In genomic region chr11:58770627-58771457, GRCh38 we compare ENCODE assay signal across 17 cellular contexts. TPM values are rescaled to one million over a fixed set of nuclear protein-coding genes. Genes with fewer than 3 reads are reported as not detected.
DNase-seq lines count a peak whose midpoint lies in the region; ATAC-seq and TF ChIP-seq lines count a peak whose summit lies in the region.
"Had no signal": no experiment of that assay in that cellular context is flagged by ENCODE, and none has a peak within 500 bp of the region (broad histone marks: within the 10 kb centered on the region; RNA-seq: fewer than 3 reads in every experiment).

No MANE protein-coding gene starts in this region.

- no peaks in the 10 kb centered on the region for H3K79me2 ChIP-seq in HCT116 (ENCODE audit: insufficient read depth, low read length)
- no peaks in the 10 kb centered on the region for H3K79me2 ChIP-seq in SK-N-SH (ENCODE audit: insufficient read depth)

- H3K4me3 ChIP-seq in CD8-positive, alpha-beta memory T cell (ENCODE audit: low read length) = no peak overlapping the region
- H3K4me3 ChIP-seq in HCT116 (replicated peaks in 1 of 2; ENCODE audit: low read depth in 1 of 2, low read length in 2 of 2) (0 out of 4 replicates have a peak overlapping the region, but pooled peaks of 1 of the 2 experiments have one; percentile 30), SK-N-SH (ENCODE audit: low read depth in 2 of 2, low read length in 1 of 2) (0 out of 4 replicates have a peak overlapping the region, but pooled peaks of 1 of the 2 experiments have one; percentile 23), esophagus muscularis mucosa (no peak overlapping the region)
- H3K4me3 ChIP-seq: ascending aorta, testis had no signal

- H3K27ac Mint-ChIP-seq in CD8-positive, alpha-beta memory T cell = peak overlapping the region in 2 of 8 donors; percentile 25 to 83
- no peak overlapping the region for H3K27ac Mint-ChIP-seq in immature natural killer cell

- H4K20me1 ChIP-seq in HCT116 (ENCODE audit: insufficient read depth) = no peaks in the 10 kb centered on the region
- H4K20me1 ChIP-seq in SK-N-SH (ENCODE audit: insufficient read depth) = no peaks in the 10 kb centered on the region

- BruUV-seq in HCT116 (replicated peaks; lab: Mats Ljungman, UMichigan) = no TSS peak

- H3K4me1 ChIP-seq in CD8-positive, alpha-beta memory T cell (ENCODE audit: insufficient read depth, low read length) = no peaks in the 10 kb centered on the region
- H3K4me1 ChIP-seq in HCT116 (ENCODE audit: control insufficient read depth in 1 of 2, insufficient read depth in 2 of 2, low read length in 2 of 2) (peaks cover 7 to 22% of the 10 kb centered on the region in 2 experiments), SK-N-SH (ENCODE audit: control insufficient read depth in 1 of 2, insufficient read depth in 2 of 2, low read depth in 1 of 2, low read length in 1 of 2) (no peaks in the 10 kb centered on the region), esophagus muscularis mucosa (no peaks in the 10 kb centered on the region)
- H3K4me1 ChIP-seq: ascending aorta, testis had no signal

- TF ChIP-seq RAD21 in HCT116 (IDR thresholded peaks at IDR 0.05; ENCODE audit: low read depth) = no peak
- TF ChIP-seq RAD21 in SK-N-SH (IDR thresholded peaks at IDR 0.05; ENCODE audit: low read length) = no peak

- H3K4me2 ChIP-seq in HCT116 (ENCODE audit: low read length) = peak overlapping the region; percentile 60
- H3K4me2 ChIP-seq in SK-N-SH = peak overlapping the region; percentile 67

- no peak for TF ChIP-seq EP300 in SK-N-SH (IDR thresholded peaks at IDR 0.05; ENCODE audit: borderline replicate concordance in 1 of 2, low read depth in 1 of 2, low read length in 1 of 2)
- TF ChIP-seq EP300 in esophagus muscularis mucosa (IDR thresholded peaks at IDR 0.05) = no peak

- peak overlapping the region; percentile 86 for H3K27ac ChIP-seq in CD8-positive, alpha-beta memory T cell (ENCODE audit: low read depth, low read length)
- H3K27ac ChIP-seq in HCT116 (ENCODE audit: low read depth, low read length) (no peak overlapping the region), SK-N-SH (ENCODE audit: low read depth in 2 of 2, low read length in 1 of 2) (no peak overlapping the region), esophagus muscularis mucosa (replicated peaks in 1 of 4) (no peak overlapping the region)
- H3K27ac ChIP-seq: ascending aorta, HL-60, testis had no signal

- no peaks in the 10 kb centered on the region for H3K36me3 Mint-ChIP-seq in CD8-positive, alpha-beta memory T cell
- no peaks in the 10 kb centered on the region for H3K36me3 Mint-ChIP-seq in immature natural killer cell
- H3K36me3 Mint-ChIP-seq: naive B cell had no signal

- WGBS in SK-N-SH (ENCODE audit: low lambda C conversion rate) = 13% methylated on average over 11 of the region's 11 CpGs
- 82% methylated on average over 10 of the region's 11 CpGs for WGBS in esophagus muscularis mucosa

- H3K36me3 ChIP-seq in CD8-positive, alpha-beta memory T cell (ENCODE audit: insufficient read depth, low read length) = no peaks in the 10 kb centered on the region
- H3K36me3 ChIP-seq in HCT116 (ENCODE audit: control insufficient read depth in 1 of 2, insufficient read depth in 2 of 2, low read length in 2 of 2) (no peaks in the 10 kb centered on the region), SK-N-SH (replicated peaks in 1 of 2; ENCODE audit: control insufficient read depth in 1 of 2, insufficient read depth in 2 of 2, low read length in 1 of 2) (no peaks in the 10 kb centered on the region), esophagus muscularis mucosa (no peaks in the 10 kb centered on the region)
- H3K36me3 ChIP-seq: ascending aorta had no signal

- intact Hi-C loops in HCT116 (cut with micrococcal nuclease) = no loop called here
- intact Hi-C loops in esophagus muscularis mucosa (cut with DNase I) = no loop called here

- peak; percentile 87 for ATAC-seq in HCT116
- ATAC-seq in HG03354 (IDR thresholded peaks at IDR 0.05; ENCODE audit: poor library complexity, severe bottlenecking, unreplicated experiment) = no peak
- ATAC-seq: left cardiac atrium had no signal

- peaks cover 7 to 28% of the 10 kb centered on the region in 2 donors for H3K27me3 Mint-ChIP-seq in CD8-positive, alpha-beta memory T cell
- peaks cover 0 to 9% (median 2%) of the 10 kb centered on the region in 3 donors for H3K27me3 Mint-ChIP-seq in immature natural killer cell (ENCODE audit: low read depth in 3 of 3)

- no peaks in the 10 kb centered on the region for H3K27me3 ChIP-seq in CD8-positive, alpha-beta memory T cell (ENCODE audit: insufficient read depth, low read length, poor library complexity, severe bottlenecking)
- H3K27me3 ChIP-seq in HCT116 (ENCODE audit: insufficient read depth, low read length) (no peaks in the 10 kb centered on the region), SK-N-SH (ENCODE audit: insufficient read depth) (no peaks in the 10 kb centered on the region), esophagus muscularis mucosa (peaks cover 0 to 6% (median 0%) of the 10 kb centered on the region in 4 donors)
- H3K27me3 ChIP-seq: ascending aorta, testis had no signal

- no peaks in the 10 kb centered on the region for H3K9me3 ChIP-seq in CD8-positive, alpha-beta memory T cell (ENCODE audit: low read length)
- H3K9me3 ChIP-seq in HCT116 (ENCODE audit: control insufficient read depth in 1 of 2, insufficient read depth in 1 of 2, low read depth in 1 of 2, low read length in 2 of 2) = no peaks in the 10 kb centered on the region
- no peaks in the 10 kb centered on the region for H3K9me3 ChIP-seq in SK-N-SH
- no peaks in the 10 kb centered on the region for H3K9me3 ChIP-seq in esophagus muscularis mucosa
- H3K9me3 ChIP-seq: ascending aorta, testis had no signal

- peaks cover 0 to 5% (median 0%) of the 10 kb centered on the region in 3 donors for H3K4me1 Mint-ChIP-seq in CD8-positive, alpha-beta memory T cell
- H3K4me1 Mint-ChIP-seq in immature natural killer cell = no peaks in the 10 kb centered on the region
- H3K4me1 Mint-ChIP-seq: naive B cell had no signal

- H3K9ac ChIP-seq in HCT116 (ENCODE audit: low read length) (no peak overlapping the region; the same call in 1 of the 2 replicates), SK-N-SH (no peak overlapping the region)

- H3K9me2 ChIP-seq in HCT116 (ENCODE audit: insufficient read depth) (no peaks in the 10 kb centered on the region), SK-N-SH (no peaks in the 10 kb centered on the region)

- peak overlapping the region; percentile 8 for H2AFZ ChIP-seq in HCT116 (ENCODE audit: low read depth, low read length, poor library complexity, severe bottlenecking)
- H2AFZ ChIP-seq in SK-N-SH (ENCODE audit: low read depth) = no peak overlapping the region

- TF ChIP-seq CTCF in HCT116 (IDR thresholded peaks at IDR 0.05 in 2 of 3, conservative IDR thresholded peaks at IDR 0.05 in 1 of 3; ENCODE audit: borderline replicate concordance in 1 of 3, insufficient read depth in 1 of 3, low read depth in 2 of 3, low read length in 2 of 3) (no peak), SK-N-SH (IDR thresholded peaks at IDR 0.05) (no peak), esophagus muscularis mucosa (IDR thresholded peaks at IDR 0.05) (no peak)

- no peak overlapping the region for H3K4me3 Mint-ChIP-seq in CD8-positive, alpha-beta memory T cell
- H3K4me3 Mint-ChIP-seq in immature natural killer cell = peak overlapping the region in 1 of 5 donors; percentile 3
- H3K4me3 Mint-ChIP-seq: naive B cell had no signal

- POLR2A ChIA-PET in CD8-positive, alpha-beta memory T cell (lab: Charles Lee) = no interaction called here
- POLR2A ChIA-PET in HCT116 (lab: Charles Lee) = no interaction called here
- POLR2A ChIA-PET in SK-N-SH (lab: Yijun Ruan, JAX) = no interaction called here

- CTCF ChIA-PET in CD8-positive, alpha-beta memory T cell (lab: Charles Lee) = no interaction called here
- CTCF ChIA-PET in HCT116 (lab: Charles Lee) = no interaction called here
- CTCF ChIA-PET in SK-N-SH (lab: Yijun Ruan, JAX) = no interaction called here

- H3F3A ChIP-seq in SK-N-SH (replicated peaks; ENCODE audit: insufficient read depth) = no peaks in the 10 kb centered on the region

- TF ChIP-seq POLR2A in HCT116 (IDR thresholded peaks at IDR 0.05; ENCODE audit: borderline replicate concordance, extremely low read depth, insufficient read depth, insufficient read length) (no peak), esophagus muscularis mucosa (IDR thresholded peaks at IDR 0.05; ENCODE audit: low read depth) (no peak)

- no peak for DNase-seq in CD8-positive, alpha-beta memory T cell
- peak; percentile 67 for DNase-seq in HCT116 (ENCODE audit: low read depth, low spot score)
- DNase-seq in SK-N-SH = no peak
- peak; percentile 27 for DNase-seq in glomerular visceral epithelial cell (ENCODE audit: extremely low spot score)
- no peak for DNase-seq in HK-2 (ENCODE audit: unreplicated experiment)
- DNase-seq in immature natural killer cell = no peak
- DNase-seq in esophagus muscularis mucosa (ENCODE audit: extremely low spot score) = no peak
- DNase-seq: glutamatergic neuron, left cardiac atrium, naive B cell, NCI-H1417 treated with DMSO at 0.1 percent for 48 hours, NCI-H510A, retina, testis had no signal

- no peaks in the 10 kb centered on the region for H3K9me3 Mint-ChIP-seq in CD8-positive, alpha-beta memory T cell
- peaks cover 0 to 8% (median 0%) of the 10 kb centered on the region in 6 donors for H3K9me3 Mint-ChIP-seq in immature natural killer cell

- RAD21 ChIA-PET in HCT116 (lab: Charles Lee; ENCODE audit: low non-redundant PET in 1 of 2, low total read pairs in 2 of 2, uncharacterized antibody in 2 of 2, unreplicated experiment in 2 of 2) = no interaction called here

TF ChIP-seq in HCT116, 20 proteins besides CTCF, POLR2A, EP300 and RAD21 (continues in another document):
- TF ChIP-seq, protein P1, sequence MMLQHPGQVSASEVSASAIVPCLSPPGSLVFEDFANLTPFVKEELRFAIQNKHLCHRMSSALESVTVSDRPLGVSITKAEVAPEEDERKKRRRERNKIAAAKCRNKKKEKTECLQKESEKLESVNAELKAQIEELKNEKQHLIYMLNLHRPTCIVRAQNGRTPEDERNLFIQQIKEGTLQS (IDR thresholded peaks at IDR 0.05) = no peak

TF ChIP-seq in SK-N-SH, 30 proteins besides CTCF, POLR2A, EP300 and RAD21:
- TF ChIP-seq TCF12 (IDR thresholded peaks at IDR 0.05) = peak; percentile 34; the same call in 1 of the 2 replicates
- no peak for TF ChIP-seq FOSL2 (IDR thresholded peaks at IDR 0.05; ENCODE audit: borderline replicate concordance, low read depth)

RNA-seq across cellular contexts. Expression of gene GLYAT, which starts 39.1 kb away (rescaled TPM):
- total RNA-seq in CD8-positive, alpha-beta memory T cell = not detected
- polyA plus RNA-seq in CD8-positive, alpha-beta memory T cell = not detected
- total RNA-seq in HCT116 (2021; ENCODE audit: unreplicated experiment) = not detected
- 0.07 TPM in 1 of 2 replicates, not detected in the other for polyA plus RNA-seq in HCT116 (2012)
- polyA plus RNA-seq in SK-N-SH (2012; rRNA removed) = not detected in 2 replicates
- polyA plus RNA-seq in SK-N-SH (2012; cell fraction: cytosol; rRNA removed) = not detected in 2 replicates
- polyA plus RNA-seq in SK-N-SH (2012; cell fraction: nucleus; rRNA removed) = not detected in 2 replicates
- not detected for polyA plus RNA-seq in immature natural killer cell
- not detected for total RNA-seq in esophagus muscularis mucosa
- total RNA-seq: ascending aorta had no signal

Comparison
In these comparisons a context has a peak if more than half of its experiments do, and no peak if none do; other contexts are left out.
1. DNase-seq: peak in HCT116 (single experiment) and glomerular visceral epithelial cell (single experiment); none in CD8-positive, alpha-beta memory T cell (0 of 5), SK-N-SH (single experiment), HK-2 (single experiment), immature natural killer cell (0 of 3) and esophagus muscularis mucosa (single experiment).